ENCODE assay signal across 9 cellular contexts in the genomic region with DNA sequence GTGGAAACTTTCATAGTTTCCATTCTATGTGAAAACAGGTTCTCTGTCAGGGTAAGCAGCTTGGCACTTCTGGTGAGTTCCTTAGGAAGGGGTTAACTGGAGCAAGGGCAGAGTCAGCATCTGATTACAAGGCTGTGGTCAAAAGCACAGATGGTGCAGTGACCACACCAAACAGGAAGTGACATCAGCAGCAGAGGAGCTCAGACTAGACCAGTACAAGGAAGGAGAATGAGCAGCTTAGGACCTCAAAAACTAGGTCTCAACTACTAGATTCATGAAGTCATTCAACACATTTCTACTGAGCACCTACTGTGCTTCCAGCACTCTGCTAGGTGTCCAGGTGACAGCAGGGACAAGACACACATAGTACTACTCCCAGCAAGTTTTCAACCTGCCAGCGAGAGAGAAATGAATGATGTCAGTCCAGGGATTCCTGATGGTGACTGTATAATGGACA.
A peak's percentile ranks its signal among the peaks of the same experiment; 100 is the strongest.
DNase-seq lines count a peak whose midpoint lies in the region; ATAC-seq and TF ChIP-seq lines count a peak whose summit lies in the region.
"Had no signal": no experiment of that assay in that cellular context is flagged by ENCODE, and none has a peak within 500 bp of the region (broad histone marks: within the 10 kb centered on the region; RNA-seq: fewer than 3 reads in every experiment).

No MANE protein-coding gene starts in this region.

- peaks cover 4 to 68% (median 41%) of the 10 kb centered on the region in 4 donors for H3K4me1 ChIP-seq in esophagus muscularis mucosa
- no peaks in the 10 kb centered on the region for H3K4me1 ChIP-seq in upper lobe of left lung
- no peaks in the 10 kb centered on the region for H3K4me1 ChIP-seq in H9 (ENCODE audit: insufficient read depth, low read length)

- H2AK5ac ChIP-seq in H9 (ENCODE audit: insufficient read length, low read length), result no peak overlapping the region

- H3K27me3 ChIP-seq in esophagus muscularis mucosa (no peaks in the 10 kb centered on the region), upper lobe of left lung (no peaks in the 10 kb centered on the region), H9 (ENCODE audit: insufficient read depth, low read length) (peaks cover 7% of the 10 kb centered on the region; the same call in 1 of the 2 replicates)

- no peak overlapping the region for H3K4ac ChIP-seq in H9 (ENCODE audit: low read depth, low read length)

- H3K4me2 ChIP-seq in H9 (ENCODE audit: insufficient read depth, insufficient read length, low read length), result no peak overlapping the region

- no peaks in the 10 kb centered on the region for H3K79me1 ChIP-seq in H9 (ENCODE audit: insufficient read depth, low read depth, low read length, poor library complexity, severe bottlenecking)

- H3K9me3 ChIP-seq in esophagus muscularis mucosa (no peaks in the 10 kb centered on the region), upper lobe of left lung (no peaks in the 10 kb centered on the region), H9 (ENCODE audit: control insufficient read depth, low read depth, low read length) (peaks cover 5% of the 10 kb centered on the region)
- H3K9me3 ChIP-seq: neutrophil had no signal

- H2BK120ac ChIP-seq in H9 (ENCODE audit: low read depth, low read length, poor library complexity, severe bottlenecking), result no peak overlapping the region

- H3K4me3 Mint-ChIP-seq in effector memory CD8-positive, alpha-beta T cell, result no peak overlapping the region
- no peak overlapping the region for H3K4me3 Mint-ChIP-seq in H9

- no peak overlapping the region for H4K5ac ChIP-seq in H9 (ENCODE audit: insufficient read length, low read depth, low read length)

- H3K27ac ChIP-seq in esophagus muscularis mucosa (replicated peaks in 1 of 4), result peak overlapping the region; percentile 5 to 86 (median 48)
- peak overlapping the region; percentile 12 to 56 (median 32) for H3K27ac ChIP-seq in upper lobe of left lung
- no peak overlapping the region for H3K27ac ChIP-seq in H9 (ENCODE audit: insufficient read length, low read depth, low read length)
- H3K27ac ChIP-seq: neutrophil had no signal

- no peak overlapping the region for H3K18ac ChIP-seq in H9 (ENCODE audit: insufficient read length, low read depth, low read length)

- H3K4me3 ChIP-seq in esophagus muscularis mucosa (no peak overlapping the region), upper lobe of left lung (no peak overlapping the region)

- no peak overlapping the region for H4K91ac ChIP-seq in H9 (ENCODE audit: insufficient read length, low read depth, low read length)

- intact Hi-C loops in esophagus muscularis mucosa (cut with DNase I), result no loop called here

- H2BK12ac ChIP-seq in H9 (ENCODE audit: insufficient read length, low read depth, low read length), result no peak overlapping the region

- peak; percentile 85 for ATAC-seq in GM21515 (IDR thresholded peaks at IDR 0.05; ENCODE audit: unreplicated experiment)
- ATAC-seq in upper lobe of left lung (ENCODE audit: low FRiP score in 2 of 2), result peak; percentile 67 to 83
- ATAC-seq in effector memory CD8-positive, alpha-beta T cell (replicated peaks), result no peak

- H2BK15ac ChIP-seq in H9 (ENCODE audit: low read depth, low read length), result no peak overlapping the region

- H4K20me1 ChIP-seq in H9 (ENCODE audit: control insufficient read depth, insufficient read depth, insufficient read length), result no peaks in the 10 kb centered on the region

- no peak overlapping the region for H3K9ac ChIP-seq in H9 (ENCODE audit: extremely low read depth, insufficient read length, low read length)

- no peak overlapping the region for H3T11ph ChIP-seq in H9 (ENCODE audit: low read length)

- DNase-seq in Daoy (ENCODE audit: low read depth), result peak; percentile 46
- DNase-seq in KBM-7, result peak; percentile 11
- DNase-seq in esophagus muscularis mucosa (ENCODE audit: extremely low spot score), result no peak
- DNase-seq in upper lobe of left lung, result peak in 1 of 2 donors; percentile 34
- DNase-seq in effector memory CD8-positive, alpha-beta T cell, result no peak
- no peak for DNase-seq in H9
- DNase-seq in activated CD8-positive, alpha-beta memory T cell treated with anti-CD3 and anti-CD28 coated beads, Interleukin-2, amount 50 U/mL, for 48 hours, result no peak

- no peak overlapping the region for H2BK5ac ChIP-seq in H9 (ENCODE audit: insufficient read length, low read length)

- no peaks in the 10 kb centered on the region for H3K9me3 Mint-ChIP-seq in effector memory CD8-positive, alpha-beta T cell
- peaks cover 58 to 61% of the 10 kb centered on the region in 2 experiments for H3K9me3 Mint-ChIP-seq in H9

- H3K36me3 Mint-ChIP-seq in effector memory CD8-positive, alpha-beta T cell (ENCODE audit: insufficient read depth), result no peaks in the 10 kb centered on the region
- peaks cover 0 to 9% (median 6%) of the 10 kb centered on the region in 3 experiments; a peak in 4 of 7 replicates for H3K36me3 Mint-ChIP-seq in H9 (ENCODE audit: insufficient read depth in 1 of 3, low read depth in 3 of 3)

- H3K4me1 Mint-ChIP-seq in effector memory CD8-positive, alpha-beta T cell (ENCODE audit: low read depth in 2 of 2), result peaks cover 0 to 2% of the 10 kb centered on the region in 2 donors
- no peaks in the 10 kb centered on the region for H3K4me1 Mint-ChIP-seq in H9

- no peak overlapping the region for H2AFZ ChIP-seq in H9 (ENCODE audit: low read length)

- H3K36me3 ChIP-seq in esophagus muscularis mucosa (no peaks in the 10 kb centered on the region), upper lobe of left lung (no peaks in the 10 kb centered on the region)
- H3K36me3 ChIP-seq: neutrophil had no signal

- H3K56ac ChIP-seq in H9 (ENCODE audit: insufficient read length, low read depth, low read length), result no peak overlapping the region

- H3K23me2 ChIP-seq in H9 (ENCODE audit: insufficient read length, low read depth, low read length, poor library complexity, severe bottlenecking), result no peaks in the 10 kb centered on the region

- no peak overlapping the region for H4K8ac ChIP-seq in H9 (replicated peaks; ENCODE audit: insufficient read length, low read depth, low read length)

- no peaks in the 10 kb centered on the region for H3K79me2 ChIP-seq in H9 (ENCODE audit: insufficient read depth, low read length)

- no peak overlapping the region for H3K23ac ChIP-seq in H9 (ENCODE audit: insufficient read length, low read depth, low read length)

- TF ChIP-seq EP300 in esophagus muscularis mucosa (IDR thresholded peaks at IDR 0.05) (no peak), upper lobe of left lung (IDR thresholded peaks at IDR 0.05) (no peak)

- no peak overlapping the region for H3K14ac ChIP-seq in H9 (ENCODE audit: insufficient read depth, low read length)

- H2BK20ac ChIP-seq in H9 (ENCODE audit: low read depth, low read length, poor library complexity, severe bottlenecking), result no peak overlapping the region

- in situ Hi-C loops in KBM-7 (cut with MboI; ENCODE audit: low pct_unique_long_range_greater_than_20kb, low sequenced_read_pairs), result no loop called here

- 70% methylated on average over 1 of the region's 1 CpG for WGBS in esophagus muscularis mucosa
- 63% methylated on average over 1 of the region's 1 CpG; no CpG with 5 or more reads in 1 of the 2 donors for WGBS in upper lobe of left lung, 2 donors
- WGBS in H9 (ENCODE audit: extremely low coverage, insufficient read length, low lambda C conversion rate), result no CpG with 5 or more reads among the region's 1 CpG

- no peak overlapping the region for H3K27ac Mint-ChIP-seq in effector memory CD8-positive, alpha-beta T cell
- H3K27ac Mint-ChIP-seq in H9, result no peak overlapping the region

- no peak for TF ChIP-seq CTCF in esophagus muscularis mucosa (IDR thresholded peaks at IDR 0.05)
- TF ChIP-seq CTCF in upper lobe of left lung (IDR thresholded peaks at IDR 0.05), result no peak
- TF ChIP-seq CTCF in H9 (conservative IDR thresholded peaks at IDR 0.05), result no peak

- TF ChIP-seq POLR2A in esophagus muscularis mucosa (IDR thresholded peaks at IDR 0.05; ENCODE audit: low read depth) (no peak), upper lobe of left lung (IDR thresholded peaks at IDR 0.05) (peak in 1 of 4 donors; percentile 18)

- peaks cover 6 to 9% of the 10 kb centered on the region in 2 donors for H3K27me3 Mint-ChIP-seq in effector memory CD8-positive, alpha-beta T cell
- peaks cover 26% of the 10 kb centered on the region for H3K27me3 Mint-ChIP-seq in H9 (ENCODE audit: low read depth)

Comparison
In these comparisons a context has a peak if more than half of its experiments do, and no peak if none do; other contexts are left out.
1. DNase-seq: peak in Daoy (single experiment) and KBM-7 (single experiment); none in esophagus muscularis mucosa (single experiment), effector memory CD8-positive, alpha-beta T cell (0 of 3), H9 (single experiment) and activated CD8-positive, alpha-beta memory T cell treated with anti-CD3 and anti-CD28 coated beads, Interleukin-2, amount 50 U/mL, for 48 hours (single experiment).